In genomic region chr9:90107021-90107771, GRCh38 we compare ENCODE assay signal across 9 cellular contexts.
A peak's percentile ranks its signal among the peaks of the same experiment; 100 is the strongest.
DNase-seq lines count a peak whose midpoint lies in the region; ATAC-seq and TF ChIP-seq lines count a peak whose summit lies in the region.
"Had no signal": no experiment of that assay in that cellular context is flagged by ENCODE, and none has a peak within 500 bp of the region (broad histone marks: within the 10 kb centered on the region; RNA-seq: fewer than 3 reads in every experiment).

No MANE protein-coding gene starts in this region.

- H3K27ac Mint-ChIP-seq in nephron progenitor cell = no peak overlapping the region

- H3K27me3 ChIP-seq in SJCRH30 (no peaks in the 10 kb centered on the region), kidney epithelial cell (ENCODE audit: control insufficient read depth, insufficient read depth, low read length) (no peaks in the 10 kb centered on the region), uterus (no peaks in the 10 kb centered on the region)

- peaks cover 18% of the 10 kb centered on the region for H3K9me3 Mint-ChIP-seq in nephron progenitor cell

- ATAC-seq in GM19023 (IDR thresholded peaks at IDR 0.05; ENCODE audit: unreplicated experiment) = no peak

- intact Hi-C loops in uterus (cut with DNase I; ENCODE audit: low total_unique reads) = no loop called here

- H3K27me3 Mint-ChIP-seq in nephron progenitor cell (ENCODE audit: low read depth, poor library complexity) = peaks cover 13% of the 10 kb centered on the region

- DNase-seq in NCI-H2171 treated with DMSO at 0.1 percent for 48 hours (lab: John Stamatoyannopoulos, UW) (peak; percentile 41), NCI-H2171 (lab: John Stamatoyannopoulos, UW) (no peak), SJCRH30 (peak; percentile 74 to 83), kidney epithelial cell (ENCODE audit: low read depth) (peak; percentile 39), uterus (peak; percentile 65 to 67), OCI-M2 (lab: John Stamatoyannopoulos, UW; ENCODE audit: unreplicated experiment) (no peak), nephron progenitor cell (no peak)
- DNase-seq: stimulated activated CD4-positive, alpha-beta T cell treated with anti-CD3 and anti-CD28 coated beads, Interleukin-12 subunit alpha, Interleukin-12 subunit beta, amount 100 ng/mL, for 4 hours had no signal

- H3K4me3 ChIP-seq in SJCRH30 = no peak overlapping the region
- H3K4me3 ChIP-seq in kidney epithelial cell (ENCODE audit: low read depth, low read length) = no peak overlapping the region
- H3K4me3 ChIP-seq in uterus = no peak overlapping the region

- H3K4me3 Mint-ChIP-seq in nephron progenitor cell = no peak overlapping the region

- no peak for TF ChIP-seq POLR2A in uterus (IDR thresholded peaks at IDR 0.05)

- peak overlapping the region; percentile 12 for H3K27ac ChIP-seq in SJCRH30
- H3K27ac ChIP-seq in uterus = peak overlapping the region; percentile 51 to 62

- no peaks in the 10 kb centered on the region for H3K36me3 ChIP-seq in SJCRH30
- H3K36me3 ChIP-seq in kidney epithelial cell (ENCODE audit: control insufficient read depth, insufficient read depth, low read length) = no peaks in the 10 kb centered on the region
- no peaks in the 10 kb centered on the region for H3K36me3 ChIP-seq in uterus

- H3K4me1 ChIP-seq in SJCRH30 = peaks cover 60% of the 10 kb centered on the region
- H3K4me1 ChIP-seq in uterus = peaks cover 5 to 11% of the 10 kb centered on the region in 2 donors

- peaks cover 22% of the 10 kb centered on the region for H3K4me1 Mint-ChIP-seq in nephron progenitor cell

- H3K36me3 Mint-ChIP-seq in nephron progenitor cell (ENCODE audit: low read depth) = no peaks in the 10 kb centered on the region

- no peaks in the 10 kb centered on the region for H3K9me3 ChIP-seq in SJCRH30 (replicated peaks)
- H3K9me3 ChIP-seq in uterus = no peaks in the 10 kb centered on the region

- TF ChIP-seq CTCF in kidney epithelial cell (IDR thresholded peaks at IDR 0.05; ENCODE audit: insufficient read depth, low read length, poor library complexity, severe bottlenecking) (no peak), uterus (IDR thresholded peaks at IDR 0.05) (no peak), nephron progenitor cell (IDR thresholded peaks at IDR 0.05) (no peak)

Comparison
In these comparisons a context has a peak if more than half of its experiments do, and no peak if none do; other contexts are left out.
1. DNase-seq: peak in NCI-H2171 treated with DMSO at 0.1 percent for 48 hours (single experiment), SJCRH30 (2 of 2), kidney epithelial cell (single experiment) and uterus (2 of 2); none in NCI-H2171 (single experiment), OCI-M2 (single experiment) and nephron progenitor cell (single experiment).